In genomic region chr6:29014729-29015608, GRCh38 we compare ENCODE assay signal across 12 cellular contexts. TPM values are rescaled to one million over a fixed set of nuclear protein-coding genes. Genes with fewer than 3 reads are reported as not detected.
DNase-seq lines count a peak whose midpoint lies in the region; ATAC-seq and TF ChIP-seq lines count a peak whose summit lies in the region.
"Had no signal": no experiment of that assay in that cellular context is flagged by ENCODE, and none has a peak within 500 bp of the region (broad histone marks: within the 10 kb centered on the region; RNA-seq: fewer than 3 reads in every experiment).

No MANE protein-coding gene starts in this region.

- peaks cover 0 to 4% (median 3%) of the 10 kb centered on the region in 7 donors for H3K9me3 Mint-ChIP-seq in CD4-positive, CD25-positive, alpha-beta regulatory T cell
- H3K9me3 Mint-ChIP-seq: activated naive CD4-positive, alpha-beta T cell treated with anti-CD3 and anti-CD28 coated beads, Interleukin-2, amount 50 U/mL, for 24 hours had no signal

- H3K36me3 Mint-ChIP-seq in CD4-positive, CD25-positive, alpha-beta regulatory T cell, result no peaks in the 10 kb centered on the region
- H3K36me3 Mint-ChIP-seq: activated naive CD4-positive, alpha-beta T cell treated with anti-CD3 and anti-CD28 coated beads, Interleukin-2, amount 50 U/mL, for 24 hours; IgD-negative memory B cell had no signal

- H3K4me3 Mint-ChIP-seq in CD4-positive, CD25-positive, alpha-beta regulatory T cell, result no peak overlapping the region

- no peak overlapping the region for H3K27ac Mint-ChIP-seq in CD4-positive, CD25-positive, alpha-beta regulatory T cell

- H3K9me3 ChIP-seq in CD4-positive, CD25-positive, alpha-beta regulatory T cell (ENCODE audit: control insufficient read depth in 2 of 2, low read length in 2 of 2), result peaks cover 0 to 2% of the 10 kb centered on the region in 2 experiments
- H3K9me3 ChIP-seq in HUES6 (ENCODE audit: control insufficient read depth, insufficient read depth, low read depth, low read length) (peaks cover 12% of the 10 kb centered on the region; the same call in 1 of the 2 replicates), colonic mucosa (no peaks in the 10 kb centered on the region)
- H3K9me3 ChIP-seq in effector memory CD4-positive, alpha-beta T cell (ENCODE audit: control insufficient read depth, low read length), result no peaks in the 10 kb centered on the region

- intact Hi-C loops in colonic mucosa (cut with DNase I), result no loop called here

- peaks cover 17% of the 10 kb centered on the region for H3K4me1 ChIP-seq in CD4-positive, CD25-positive, alpha-beta regulatory T cell (ENCODE audit: control insufficient read depth, insufficient read depth, low read length, poor library complexity, severe bottlenecking)
- H3K4me1 ChIP-seq in HUES6 (ENCODE audit: control insufficient read depth, insufficient read depth, low read length), result no peaks in the 10 kb centered on the region
- H3K4me1 ChIP-seq in colonic mucosa, result no peaks in the 10 kb centered on the region
- H3K4me1 ChIP-seq in effector memory CD4-positive, alpha-beta T cell (ENCODE audit: control insufficient read depth, insufficient read depth, low read length, poor library complexity, severe bottlenecking), result peaks cover 6% of the 10 kb centered on the region

- H3K4me3 ChIP-seq in CD4-positive, CD25-positive, alpha-beta regulatory T cell (ENCODE audit: low read depth, low read length), result no peak overlapping the region
- H3K4me3 ChIP-seq in HUES6 (ENCODE audit: low read depth, low read length), result peak overlapping the region; percentile 14; the same call in 1 of the 2 replicates
- H3K4me3 ChIP-seq in colonic mucosa, result peak overlapping the region; percentile 2
- H3K4me3 ChIP-seq in effector memory CD4-positive, alpha-beta T cell (ENCODE audit: insufficient read depth, low read depth, low read length, poor library complexity, severe bottlenecking), result no peak overlapping the region

- no peak for ATAC-seq in CD4-positive, CD25-positive, alpha-beta regulatory T cell (ENCODE audit: low read depth in 2 of 2)
- ATAC-seq in GM19023 (IDR thresholded peaks at IDR 0.05; ENCODE audit: unreplicated experiment), result no peak

- peaks cover 40% of the 10 kb centered on the region for H3K27me3 ChIP-seq in CD4-positive, CD25-positive, alpha-beta regulatory T cell (ENCODE audit: control insufficient read depth, insufficient read depth, low read length)
- H3K27me3 ChIP-seq in HUES6 (ENCODE audit: control insufficient read depth, insufficient read depth, low read length) (peaks cover 57% of the 10 kb centered on the region), colonic mucosa (peaks cover 8% of the 10 kb centered on the region)
- no peaks in the 10 kb centered on the region for H3K27me3 ChIP-seq in effector memory CD4-positive, alpha-beta T cell (replicated peaks; ENCODE audit: control insufficient read depth, insufficient read depth, low read length, poor library complexity, severe bottlenecking)

- no peak overlapping the region for H3K27ac ChIP-seq in CD4-positive, CD25-positive, alpha-beta regulatory T cell (ENCODE audit: insufficient read depth, low read length, poor library complexity, severe bottlenecking)
- H3K27ac ChIP-seq in HUES6 (ENCODE audit: low read depth, low read length) (no peak overlapping the region), colonic mucosa (no peak overlapping the region)
- H3K27ac ChIP-seq in effector memory CD4-positive, alpha-beta T cell (ENCODE audit: insufficient read depth, low read length, poor library complexity, severe bottlenecking), result no peak overlapping the region

- peaks cover 7 to 23% (median 16%) of the 10 kb centered on the region in 4 donors for H3K4me1 Mint-ChIP-seq in CD4-positive, CD25-positive, alpha-beta regulatory T cell

- TF ChIP-seq CTCF in colonic mucosa (IDR thresholded peaks at IDR 0.05), result no peak

- H3K27me3 Mint-ChIP-seq in CD4-positive, CD25-positive, alpha-beta regulatory T cell, result peaks cover 58% of the 10 kb centered on the region

- H3K36me3 ChIP-seq in CD4-positive, CD25-positive, alpha-beta regulatory T cell (ENCODE audit: control insufficient read depth, insufficient read depth, low read length), result no peaks in the 10 kb centered on the region
- no peaks in the 10 kb centered on the region for H3K36me3 ChIP-seq in HUES6 (ENCODE audit: control insufficient read depth, insufficient read depth, low read length)
- H3K36me3 ChIP-seq in colonic mucosa, result no peaks in the 10 kb centered on the region
- H3K36me3 ChIP-seq in effector memory CD4-positive, alpha-beta T cell (ENCODE audit: control insufficient read depth, insufficient read depth, low read length), result no peaks in the 10 kb centered on the region

- DNase-seq in CD4-positive, CD25-positive, alpha-beta regulatory T cell, result peak in 2 of 3 donors; percentile 0 to 30
- DNase-seq in colonic mucosa, result no peak
- peak; percentile 25 to 29 for DNase-seq in lung microvascular endothelial cell (ENCODE audit: low read depth in 2 of 2)
- no peak for DNase-seq in stimulated activated CD4-positive, alpha-beta T cell treated with anti-CD3 and anti-CD28 coated beads, Interleukin-4, amount 100 ng/mL, for 4 hours
- DNase-seq in effector memory CD4-positive, alpha-beta T cell, result no peak
- no peak for DNase-seq in HCEC 1CT
- DNase-seq: islet precursor cell, NCI-H2171 treated with DMSO at 0.1 percent for 48 hours had no signal

- H3K9ac ChIP-seq in HUES6 (ENCODE audit: low read length) (no peak overlapping the region), colonic mucosa (ENCODE audit: low read depth in 2 of 2, low read length in 2 of 2) (no peak overlapping the region)

RNA-seq across cellular contexts. Expression of gene ZNF311, which starts 9.9 kb away (rescaled TPM):
- total RNA-seq in CD4-positive, CD25-positive, alpha-beta regulatory T cell, result not detected
- under 1 TPM in 2 of 4 donors, not detected in 2; 0.13 to 0.54 TPM for polyA plus RNA-seq in CD4-positive, CD25-positive, alpha-beta regulatory T cell
- total RNA-seq in colonic mucosa, result 1 to 10 TPM; 1.1 to 2.1 TPM
- total RNA-seq in lung microvascular endothelial cell, result under 0.01 and 0.22 TPM in 2 replicates
- polyA plus RNA-seq: IgD-negative memory B cell had no signal

RNA-seq across cellular contexts. Expression of gene OR2W1, which starts 30.0 kb away (rescaled TPM):
- total RNA-seq in CD4-positive, CD25-positive, alpha-beta regulatory T cell, result not detected
- polyA plus RNA-seq in CD4-positive, CD25-positive, alpha-beta regulatory T cell, result not detected
- total RNA-seq in colonic mucosa (not detected), lung microvascular endothelial cell (not detected in 2 replicates)
- polyA plus RNA-seq: IgD-negative memory B cell had no signal

Comparison
In these comparisons a context has a peak if more than half of its experiments do, and no peak if none do; other contexts are left out.
1. DNase-seq: peak in CD4-positive, CD25-positive, alpha-beta regulatory T cell (2 of 3) and lung microvascular endothelial cell (2 of 2); none in colonic mucosa (single experiment), stimulated activated CD4-positive, alpha-beta T cell treated with anti-CD3 and anti-CD28 coated beads, Interleukin-4, amount 100 ng/mL, for 4 hours (0 of 2), effector memory CD4-positive, alpha-beta T cell (0 of 3) and HCEC 1CT (single experiment).
2. H3K4me3 ChIP-seq: peak in HUES6 (single experiment) and colonic mucosa (single experiment); none in CD4-positive, CD25-positive, alpha-beta regulatory T cell (single experiment) and effector memory CD4-positive, alpha-beta T cell (single experiment).